Comparison of ENCODE assay signal across 8 cellular contexts in the genomic region with DNA sequence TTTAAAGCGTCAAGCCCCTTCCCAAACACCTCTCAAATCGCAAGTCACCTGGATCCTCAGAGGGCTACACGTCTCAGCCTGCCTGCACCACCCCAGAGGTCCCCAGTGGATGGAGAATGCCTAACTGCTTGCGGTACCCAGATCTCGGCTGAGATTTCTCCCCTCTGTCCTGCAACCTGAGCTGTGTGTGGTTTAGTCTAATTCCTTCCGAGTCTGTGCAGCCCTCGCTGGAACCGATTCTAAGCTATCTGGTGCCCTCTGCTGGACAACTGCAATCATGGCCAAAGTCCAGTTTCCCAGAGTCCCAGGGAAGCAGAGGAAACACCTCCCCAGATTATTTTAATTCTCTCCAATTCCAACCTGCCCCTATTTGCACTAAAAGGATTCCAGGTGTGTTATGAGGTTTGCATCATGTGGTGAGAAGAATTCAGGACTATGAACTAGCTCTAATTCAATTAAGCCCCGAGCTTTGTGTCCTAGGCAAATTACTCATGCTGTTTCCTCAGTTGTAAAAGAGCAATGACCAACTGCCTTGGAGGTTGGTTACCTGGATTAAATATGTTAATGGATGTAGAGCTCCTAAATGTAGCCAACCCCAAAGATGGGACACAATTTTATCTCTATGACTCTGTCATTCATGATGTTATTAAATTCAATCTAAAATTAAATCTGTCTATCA.
DNase-seq lines count a peak whose midpoint lies in the region; ATAC-seq, FAIRE-seq and TF ChIP-seq lines count a peak whose summit lies in the region.

No MANE protein-coding gene starts in this region.

- H3K4me1 ChIP-seq in mammary epithelial cell (ENCODE audit: insufficient read depth, low read length) = peaks cover 15% of the 10 kb centered on the region
- peaks cover 32% of the 10 kb centered on the region for H3K4me1 ChIP-seq in keratinocyte (ENCODE audit: control insufficient read depth, extremely low read depth, insufficient read depth, low read length)

- peak; percentile 4 for DNase-seq in GM12864 (ENCODE audit: low read depth)
- peak; percentile 40 for DNase-seq in NCI-H187 treated with DMSO at 0.1 percent for 48 hours (lab: John Stamatoyannopoulos, UW)
- DNase-seq in mammary epithelial cell = peak; percentile 73
- peak; percentile 55 for DNase-seq in keratinocyte (ENCODE audit: low read depth, low spot score)
- peak; percentile 60 to 62 for DNase-seq in stimulated activated CD4-positive, alpha-beta T cell treated with anti-CD3 and anti-CD28 coated beads, Interleukin-2, amount 100 ng/mL, for 24 hours

- H3K9me3 ChIP-seq in mammary epithelial cell (replicated peaks; ENCODE audit: insufficient read depth, low read length) (no peaks in the 10 kb centered on the region), keratinocyte (ENCODE audit: control insufficient read depth, low read depth, low read length) (no peaks in the 10 kb centered on the region)

- no peaks in the 10 kb centered on the region for H3K36me3 ChIP-seq in mammary epithelial cell (ENCODE audit: insufficient read depth, low read length)
- H3K36me3 ChIP-seq in keratinocyte (ENCODE audit: control insufficient read depth in 2 of 2, extremely low read depth in 1 of 2, insufficient read depth in 2 of 2, low read length in 2 of 2) = no peaks in the 10 kb centered on the region

- H3K79me2 ChIP-seq in mammary epithelial cell (ENCODE audit: insufficient read depth, low read length) (no peaks in the 10 kb centered on the region), keratinocyte (ENCODE audit: control insufficient read depth, insufficient read depth, low read length) (no peaks in the 10 kb centered on the region)

- H3K4me2 ChIP-seq in mammary epithelial cell (ENCODE audit: insufficient read depth, low read depth, low read length) = no peak overlapping the region
- peak overlapping the region; percentile 53 for H3K4me2 ChIP-seq in keratinocyte (ENCODE audit: control insufficient read depth, extremely low read depth, insufficient read depth, low read depth, low read length)

- H3K4me3 ChIP-seq in GM12864 (ENCODE audit: low read depth, low read length) = no peak overlapping the region
- no peak overlapping the region for H3K4me3 ChIP-seq in mammary epithelial cell (replicated peaks in 1 of 3; ENCODE audit: insufficient read depth in 1 of 3, low read depth in 2 of 3, low read length in 3 of 3)
- H3K4me3 ChIP-seq in keratinocyte (ENCODE audit: control insufficient read depth in 2 of 3, extremely low read depth in 1 of 3, insufficient read depth in 2 of 3, low read depth in 1 of 3, low read length in 3 of 3) = no peak overlapping the region

- H3K27ac ChIP-seq in VCaP (no peak overlapping the region), mammary epithelial cell (ENCODE audit: insufficient read depth, low read depth, low read length) (no peak overlapping the region), keratinocyte (ENCODE audit: control insufficient read depth, insufficient read depth, low read length) (peak overlapping the region; percentile 72)

- H3K9me1 ChIP-seq in keratinocyte (ENCODE audit: control insufficient read depth, extremely low read depth, insufficient read depth, low read length) = peaks cover 3% of the 10 kb centered on the region

- H3K9ac ChIP-seq in mammary epithelial cell (ENCODE audit: insufficient read depth, low read length) (no peak overlapping the region), keratinocyte (ENCODE audit: control insufficient read depth, extremely low read depth, insufficient read depth, low read length) (peak overlapping the region; percentile 60)

- WGBS in mammary epithelial cell (ENCODE audit: low coverage, missing lambda C conversion rate) = 30% methylated on average over 7 of the region's 9 CpGs

- ATAC-seq in HG02610 (IDR thresholded peaks at IDR 0.05; ENCODE audit: unreplicated experiment) (peak; percentile 77), HG03095 (IDR thresholded peaks at IDR 0.05; ENCODE audit: unreplicated experiment) (no peak)

- H4K20me1 ChIP-seq in mammary epithelial cell (ENCODE audit: insufficient read depth, low read length) (no peaks in the 10 kb centered on the region), keratinocyte (ENCODE audit: control insufficient read depth, extremely low read depth, insufficient read depth, low read length) (no peaks in the 10 kb centered on the region)

- in situ Hi-C loops in mammary epithelial cell (cut with MboI; ENCODE audit: low sequenced_read_pairs in 2 of 2) = no loop called here

- dilution Hi-C loops in mammary epithelial cell (cut with HindIII; ENCODE audit: low sequenced_read_pairs) (no loop called here), keratinocyte (cut with MboI; ENCODE audit: extremely low pct_ligation_motif_present, low sequenced_read_pairs) (no loop called here)

- TF ChIP-seq CTCF in GM12864 (IDR thresholded peaks at IDR 0.05; ENCODE audit: low read depth, low read length, missing control alignments) (peak; percentile 87), VCaP (conservative IDR thresholded peaks at IDR 0.05) (peak; percentile 82), mammary epithelial cell (conservative IDR thresholded peaks at IDR 0.05 in 1 of 2, IDR thresholded peaks at IDR 0.05 in 1 of 2; ENCODE audit: extremely low read depth in 1 of 2, insufficient read depth in 1 of 2, low read depth in 1 of 2, low read length in 2 of 2) (peak; percentile 85 to 92), keratinocyte (optimal IDR thresholded peaks at IDR 0.05 in 1 of 3, IDR thresholded peaks at IDR 0.05 in 1 of 3, conservative IDR thresholded peaks at IDR 0.05 in 1 of 3; ENCODE audit: extremely low read depth in 1 of 3, insufficient read depth in 2 of 3, low read length in 3 of 3) (peak; percentile 80 to 87 (median 80))

- CTCF ChIA-PET in mammary epithelial cell (lab: Charles Lee; ENCODE audit: low non-redundant PET) = interaction anchor here (0.6 kb wide), 1 partner anchor 606 kb away, joined by 4 read pairs; no protein-coding TSS in a partner anchor

- BruUV-seq in mammary epithelial cell (replicated peaks; lab: Mats Ljungman, UMichigan) = no TSS peak

- H3K27me3 ChIP-seq in mammary epithelial cell (ENCODE audit: insufficient read depth, low read length) (no peaks in the 10 kb centered on the region), keratinocyte (ENCODE audit: control insufficient read depth, extremely low read depth, insufficient read depth, low read length) (no peaks in the 10 kb centered on the region)

- peak; percentile 94 for FAIRE-seq in keratinocyte (lab: Jason Lieb, UNC)

- intact Hi-C loops in mammary epithelial cell (cut with micrococcal nuclease) = loop anchor here (1.0 to 5.0 kb wide), 10 partner anchors 64 to 1576 kb away; no protein-coding TSS in a partner anchor

- H2AFZ ChIP-seq in mammary epithelial cell (ENCODE audit: low read depth, low read length) = peak overlapping the region; percentile 2
- H2AFZ ChIP-seq in keratinocyte (ENCODE audit: control insufficient read depth, low read length) = peak overlapping the region; percentile 55

Comparison
In these comparisons a context has a peak if more than half of its experiments do, and no peak if none do; other contexts are left out.
1. DNase-seq: peak in every context shown above with its lines; median percentile 73 in mammary epithelial cell; 61 in stimulated activated CD4-positive, alpha-beta T cell treated with anti-CD3 and anti-CD28 coated beads, Interleukin-2, amount 100 ng/mL, for 24 hours; 55 in keratinocyte; 40 in NCI-H187 treated with DMSO at 0.1 percent for 48 hours; 4 in GM12864.